ENCODE assay signal across 32 cellular contexts in the genomic region with DNA sequence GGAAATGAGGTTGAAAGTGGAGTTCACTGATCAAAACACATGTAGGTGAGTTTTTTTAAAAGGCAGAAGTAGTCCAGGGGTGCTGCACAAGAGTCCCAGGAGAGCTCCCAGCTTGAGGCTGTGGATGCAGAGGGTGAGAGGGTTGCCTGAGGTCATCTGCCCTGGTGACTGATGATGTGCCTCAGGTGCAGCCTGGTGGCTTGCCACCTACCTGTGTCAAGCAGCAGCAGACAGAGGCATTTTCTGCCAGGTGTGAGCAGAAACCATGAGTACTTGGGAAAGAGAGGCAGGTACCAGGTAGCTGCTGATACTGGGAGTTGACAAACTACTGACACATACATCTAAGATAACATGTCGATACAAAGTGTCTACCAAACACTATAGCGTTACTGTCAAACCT.
"Had no signal": no experiment of that assay in that cellular context is flagged by ENCODE, and none has a peak within 500 bp of the region (broad histone marks: within the 10 kb centered on the region; RNA-seq: fewer than 3 reads in every experiment).

No MANE protein-coding gene starts in this region.

- H3K27me3 ChIP-seq: brain microvascular endothelial cell, dorsolateral prefrontal cortex, esophagus squamous epithelium, gastroesophageal sphincter had no signal

- H3K27ac ChIP-seq: brain microvascular endothelial cell, coronary artery, dorsolateral prefrontal cortex, esophagus squamous epithelium, gastroesophageal sphincter, WERI-Rb-1 had no signal

- DNase-seq: activated B cell treated with CpG ODN at 0.5 μM for 24 hours; activated CD4-positive, alpha-beta T cell treated with anti-CD3 and anti-CD28 coated beads for 48 hours; activated CD4-positive, alpha-beta T cell treated with anti-CD3 and anti-CD28 coated beads, Interleukin-2, amount 50 U/mL, for 1 hour; activated CD4-positive, alpha-beta T cell treated with anti-CD3 and anti-CD28 coated beads, Interleukin-2, amount 50 U/mL, for 48 hours; activated CD8-positive, alpha-beta memory T cell treated with anti-CD3 and anti-CD28 coated beads for 24 hours; activated CD8-positive, alpha-beta T cell treated with anti-CD3 and anti-CD28 coated beads for 36 hours; activated effector memory CD4-positive, alpha-beta T cell treated with Interleukin-2 at 50 U/mL for 16 hours; activated gamma-delta T cell treated with Interleukin-2 at 50 U/mL for 16 hours; activated naive CD4-positive, alpha-beta T cell treated with anti-CD3 and anti-CD28 coated beads, Interleukin-2, amount 50 U/mL, for 16 hours; activated naive CD4-positive, alpha-beta T cell treated with Interleukin-2 at 50 U/mL for 16 hours; activated T-cell treated with anti-CD3 and anti-CD28 coated beads, Interleukin-2, amount 50 U/mL, for 4 hours; amniotic stem cell; anterior cingulate cortex; brain microvascular endothelial cell; dorsolateral prefrontal cortex; effector CD4-positive, alpha-beta T cell; effector memory CD8-positive, alpha-beta T cell; erythroblast; esophagus squamous epithelium; foreskin melanocyte; head of caudate nucleus; T-helper 1 cell; T-helper 17 cell; T1000; WERI-Rb-1 had no signal

- H3K4me1 Mint-ChIP-seq: activated T-helper 17 cell treated with anti-CD3 and anti-CD28 coated beads, Interleukin-2, amount 50 U/mL, for 72 hours; central memory CD8-positive, alpha-beta T cell had no signal

- H3K9me3 Mint-ChIP-seq: activated B cell treated with CpG ODN at 0.5 μM for 24 hours; activated CD8-positive, alpha-beta T cell treated with anti-CD3 and anti-CD28 coated beads for 36 hours; activated T-cell treated with anti-CD3 and anti-CD28 coated beads, Interleukin-2, amount 50 U/mL, for 4 hours; activated T-helper 17 cell treated with anti-CD3 and anti-CD28 coated beads, Interleukin-2, amount 50 U/mL, for 72 hours; central memory CD8-positive, alpha-beta T cell; dendritic cell treated with granulocyte-macrophage colony-stimulating factor and Interleukin-4, amounts not matched to agents 40 ng/mL and 50 ng/mL, for 4 days; effector memory CD8-positive, alpha-beta T cell; T-helper 2 cell treated with Interferon-gamma antibody and Interleukin-4, amounts not matched to agents 5 μg/mL and 100 μg/mL, for 36 hours had no signal

- H3K4me1 ChIP-seq: esophagus squamous epithelium, gastroesophageal sphincter had no signal

- H3K36me3 ChIP-seq: brain microvascular endothelial cell, esophagus squamous epithelium, gastroesophageal sphincter, WERI-Rb-1 had no signal

- H3K4me3 ChIP-seq: coronary artery, dorsolateral prefrontal cortex, esophagus squamous epithelium, gastroesophageal sphincter had no signal

- H3K36me3 Mint-ChIP-seq: activated naive CD8-positive, alpha-beta T cell had no signal

- H3K27ac Mint-ChIP-seq: activated B cell treated with CpG ODN at 0.5 μM for 24 hours; activated CD8-positive, alpha-beta T cell treated with anti-CD3 and anti-CD28 coated beads for 36 hours; activated naive CD8-positive, alpha-beta T cell; activated T-helper 17 cell treated with anti-CD3 and anti-CD28 coated beads, Interleukin-2, amount 50 U/mL, for 72 hours; dendritic cell treated with granulocyte-macrophage colony-stimulating factor and Interleukin-4, amounts not matched to agents 40 ng/mL and 50 ng/mL, for 4 days; effector memory CD8-positive, alpha-beta T cell; T-helper 17 cell; T-helper 2 cell treated with Interferon-gamma antibody and Interleukin-4, amounts not matched to agents 5 μg/mL and 100 μg/mL, for 36 hours had no signal

- H3K4me3 Mint-ChIP-seq: activated B cell treated with CpG ODN at 0.5 μM for 24 hours; activated CD8-positive, alpha-beta T cell treated with anti-CD3 and anti-CD28 coated beads for 36 hours; activated naive CD8-positive, alpha-beta T cell; activated T-cell treated with anti-CD3 and anti-CD28 coated beads, Interleukin-2, amount 50 U/mL, for 4 hours; activated T-helper 17 cell treated with anti-CD3 and anti-CD28 coated beads, Interleukin-2, amount 50 U/mL, for 72 hours; central memory CD8-positive, alpha-beta T cell; dendritic cell treated with granulocyte-macrophage colony-stimulating factor and Interleukin-4, amounts not matched to agents 40 ng/mL and 50 ng/mL, for 4 days; effector memory CD8-positive, alpha-beta T cell; T-helper 17 cell; T-helper 2 cell treated with Interferon-gamma antibody and Interleukin-4, amounts not matched to agents 5 μg/mL and 100 μg/mL, for 36 hours had no signal

- H3K9me3 ChIP-seq: esophagus squamous epithelium, gastroesophageal sphincter had no signal
